8 cellular contexts compared by ENCODE assay signal in genomic region chr3:129249284-129250065, GRCh38. TPM values are rescaled to one million over a fixed set of nuclear protein-coding genes. Genes with fewer than 3 reads are reported as not detected.
DNase-seq lines count a peak whose midpoint lies in the region; ATAC-seq and TF ChIP-seq lines count a peak whose summit lies in the region.

Gene COPG1, plus strand, starts transcription at chr3:129249606. Its CDS starts 104 bp downstream, at chr3:129249710.

- H3K4me3 ChIP-seq in ascending aorta (peak within 1 kb of the TSS; percentile 78 to 93), right cardiac atrium (ENCODE audit: low read length) (peak within 1 kb of the TSS; percentile 94), rectal smooth muscle tissue (ENCODE audit: low read length) (peak within 1 kb of the TSS; percentile 73), uterus (peak within 1 kb of the TSS; percentile 90 to 95)

- H3K27me3 ChIP-seq in ascending aorta (no peaks in the 10 kb centered on the region), right cardiac atrium (ENCODE audit: control insufficient read depth, insufficient read depth) (no peaks in the 10 kb centered on the region), rectal smooth muscle tissue (ENCODE audit: control insufficient read depth, insufficient read depth, low read length) (no peaks in the 10 kb centered on the region), uterus (no peaks in the 10 kb centered on the region)

- H3K4me1 ChIP-seq in ascending aorta = peaks cover 7 to 33% of the 10 kb centered on the region in 2 donors
- H3K4me1 ChIP-seq in right cardiac atrium (ENCODE audit: control insufficient read depth, insufficient read depth, low read length) = peaks cover 3% of the 10 kb centered on the region
- H3K4me1 ChIP-seq in rectal smooth muscle tissue (ENCODE audit: control insufficient read depth, insufficient read depth, low read length) = peaks cover 12% of the 10 kb centered on the region
- H3K4me1 ChIP-seq in uterus = peaks cover 0 to 6% of the 10 kb centered on the region in 2 donors

- under 1% methylated on average over 48 of the region's 48 CpGs for WGBS in right cardiac atrium

- peaks cover 24 to 25% of the 10 kb centered on the region in 2 donors for H3K36me3 ChIP-seq in ascending aorta
- H3K36me3 ChIP-seq in rectal smooth muscle tissue (ENCODE audit: control insufficient read depth, insufficient read depth, low read length) = peaks cover 16% of the 10 kb centered on the region
- no peaks in the 10 kb centered on the region for H3K36me3 ChIP-seq in uterus

- DNase-seq in NCI-H2081 (lab: John Stamatoyannopoulos, UW) (peak; percentile 91 to 97), T-helper 22 cell (ENCODE audit: low read depth) (peak; percentile 71), ascending aorta (ENCODE audit: low spot score in 2 of 2) (peak; percentile 53 to 93), right cardiac atrium (peak; percentile 89 to 96 (median 96)), uterus (peak; percentile 79 to 90)

- H3K27ac ChIP-seq in ascending aorta (peak within 1 kb of the TSS; percentile 88 to 89), right cardiac atrium (ENCODE audit: low read length) (peak within 1 kb of the TSS; percentile 78), rectal smooth muscle tissue (ENCODE audit: low read depth, low read length) (peak within 1 kb of the TSS; percentile 82), uterus (peak within 1 kb of the TSS; percentile 85 to 90)

- H3K9ac ChIP-seq in rectal smooth muscle tissue (ENCODE audit: low read length) = peak within 1 kb of the TSS; percentile 88

- H3K9me3 ChIP-seq in ascending aorta (no peaks in the 10 kb centered on the region), right cardiac atrium (ENCODE audit: control insufficient read depth, low read length) (no peaks in the 10 kb centered on the region), uterus (no peaks in the 10 kb centered on the region)

- peak; percentile 39 for ATAC-seq in GM18508 (IDR thresholded peaks at IDR 0.05; ENCODE audit: insufficient read depth, unreplicated experiment)
- peak; percentile 76 for ATAC-seq in HG03025 (IDR thresholded peaks at IDR 0.05; ENCODE audit: low FRiP score, unreplicated experiment)
- ATAC-seq in right cardiac atrium = peak; percentile 96

- intact Hi-C loops in ascending aorta (cut with DNase I) (loop anchor here (1.0 to 5.0 kb wide), 6 partner anchors 29 to 127 kb away; partner anchors contain the start of genes HMCES and ISY1), right cardiac atrium (cut with DNase I) (loop anchor here (2.0 to 10.0 kb wide), 8 partner anchors 67 to 279 kb away; partner anchors contain the start of gene CNBP (in 1 of the 4)), uterus (cut with DNase I; ENCODE audit: low total_unique reads) (no loop called here)

- TF ChIP-seq CTCF in ascending aorta (IDR thresholded peaks at IDR 0.05) (no peak), uterus (IDR thresholded peaks at IDR 0.05) (peak in 1 of 4 experiments; percentile 16)

- peak; percentile 85 to 93 for TF ChIP-seq POLR2A in uterus (IDR thresholded peaks at IDR 0.05)

RNA-seq across cellular contexts. Expression of gene COPG1, which starts in this region (rescaled TPM):
- total RNA-seq in ascending aorta (224 TPM), right cardiac atrium (100 to 1,000 TPM in 3 of 4 donors, 10 to 100 TPM in 1; 76.3 to 133 (median 108) TPM), uterus (100 to 1,000 TPM in 2 of 4 donors, 10 to 100 TPM in 2; 35.6 to 409 (median 118) TPM)
- 83.2 TPM for polyA plus RNA-seq in right cardiac atrium

Comparison
In these comparisons a context has a peak if more than half of its experiments do, and no peak if none do; other contexts are left out.
1. Peak in every context shown above with its lines: DNase-seq, ATAC-seq, H3K4me3 ChIP-seq and H3K27ac ChIP-seq.
2. ATAC-seq: peak in every context shown above with its lines; median percentile 96 in right cardiac atrium; 76 in HG03025; 39 in GM18508.